1 cellular context compared by ENCODE assay signal in the genomic region with DNA sequence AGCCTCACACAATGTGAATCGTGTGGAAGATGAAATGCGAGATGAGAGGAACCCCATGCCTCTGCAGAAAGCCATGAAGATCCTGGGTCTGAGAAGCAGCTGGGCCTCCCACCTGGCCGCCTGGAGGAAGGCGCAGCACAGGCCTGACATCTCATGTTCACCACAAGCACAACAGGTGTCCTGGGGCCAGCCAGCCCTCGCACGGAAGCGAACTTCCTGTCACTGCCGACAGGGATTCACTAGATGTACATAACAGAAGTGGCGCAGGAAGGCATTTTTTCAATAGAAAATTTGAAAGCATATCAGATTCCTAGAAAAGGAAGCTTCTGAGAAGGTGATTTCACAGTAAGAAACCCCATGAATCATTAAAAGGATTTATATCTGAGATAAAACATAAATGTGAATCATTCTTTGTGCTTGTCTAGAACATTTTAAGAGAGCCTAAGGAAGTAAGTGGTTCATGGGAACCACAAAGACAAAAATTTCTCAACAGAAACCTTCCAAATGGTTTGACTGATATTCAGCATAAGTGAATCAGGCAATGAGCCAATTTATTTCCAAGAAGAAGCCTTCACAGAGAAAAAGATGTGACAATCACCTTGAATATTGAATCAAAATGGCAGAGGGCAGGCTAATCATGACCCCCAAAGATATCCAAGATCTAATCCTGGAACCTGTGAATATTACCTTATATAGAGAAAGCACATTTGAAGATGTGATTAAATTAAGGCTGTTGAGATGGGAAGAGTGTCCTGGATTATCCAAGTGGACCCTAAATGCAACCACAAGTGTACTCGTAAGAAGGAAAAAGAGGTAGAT.
TF ChIP-seq lines count a peak whose summit lies in the region.

No MANE protein-coding gene starts in this region.

TF ChIP-seq in GM23338, 12 proteins besides CTCF, POLR2A, EP300 and RAD21 (continued from another document):
- TF ChIP-seq, protein P1, sequence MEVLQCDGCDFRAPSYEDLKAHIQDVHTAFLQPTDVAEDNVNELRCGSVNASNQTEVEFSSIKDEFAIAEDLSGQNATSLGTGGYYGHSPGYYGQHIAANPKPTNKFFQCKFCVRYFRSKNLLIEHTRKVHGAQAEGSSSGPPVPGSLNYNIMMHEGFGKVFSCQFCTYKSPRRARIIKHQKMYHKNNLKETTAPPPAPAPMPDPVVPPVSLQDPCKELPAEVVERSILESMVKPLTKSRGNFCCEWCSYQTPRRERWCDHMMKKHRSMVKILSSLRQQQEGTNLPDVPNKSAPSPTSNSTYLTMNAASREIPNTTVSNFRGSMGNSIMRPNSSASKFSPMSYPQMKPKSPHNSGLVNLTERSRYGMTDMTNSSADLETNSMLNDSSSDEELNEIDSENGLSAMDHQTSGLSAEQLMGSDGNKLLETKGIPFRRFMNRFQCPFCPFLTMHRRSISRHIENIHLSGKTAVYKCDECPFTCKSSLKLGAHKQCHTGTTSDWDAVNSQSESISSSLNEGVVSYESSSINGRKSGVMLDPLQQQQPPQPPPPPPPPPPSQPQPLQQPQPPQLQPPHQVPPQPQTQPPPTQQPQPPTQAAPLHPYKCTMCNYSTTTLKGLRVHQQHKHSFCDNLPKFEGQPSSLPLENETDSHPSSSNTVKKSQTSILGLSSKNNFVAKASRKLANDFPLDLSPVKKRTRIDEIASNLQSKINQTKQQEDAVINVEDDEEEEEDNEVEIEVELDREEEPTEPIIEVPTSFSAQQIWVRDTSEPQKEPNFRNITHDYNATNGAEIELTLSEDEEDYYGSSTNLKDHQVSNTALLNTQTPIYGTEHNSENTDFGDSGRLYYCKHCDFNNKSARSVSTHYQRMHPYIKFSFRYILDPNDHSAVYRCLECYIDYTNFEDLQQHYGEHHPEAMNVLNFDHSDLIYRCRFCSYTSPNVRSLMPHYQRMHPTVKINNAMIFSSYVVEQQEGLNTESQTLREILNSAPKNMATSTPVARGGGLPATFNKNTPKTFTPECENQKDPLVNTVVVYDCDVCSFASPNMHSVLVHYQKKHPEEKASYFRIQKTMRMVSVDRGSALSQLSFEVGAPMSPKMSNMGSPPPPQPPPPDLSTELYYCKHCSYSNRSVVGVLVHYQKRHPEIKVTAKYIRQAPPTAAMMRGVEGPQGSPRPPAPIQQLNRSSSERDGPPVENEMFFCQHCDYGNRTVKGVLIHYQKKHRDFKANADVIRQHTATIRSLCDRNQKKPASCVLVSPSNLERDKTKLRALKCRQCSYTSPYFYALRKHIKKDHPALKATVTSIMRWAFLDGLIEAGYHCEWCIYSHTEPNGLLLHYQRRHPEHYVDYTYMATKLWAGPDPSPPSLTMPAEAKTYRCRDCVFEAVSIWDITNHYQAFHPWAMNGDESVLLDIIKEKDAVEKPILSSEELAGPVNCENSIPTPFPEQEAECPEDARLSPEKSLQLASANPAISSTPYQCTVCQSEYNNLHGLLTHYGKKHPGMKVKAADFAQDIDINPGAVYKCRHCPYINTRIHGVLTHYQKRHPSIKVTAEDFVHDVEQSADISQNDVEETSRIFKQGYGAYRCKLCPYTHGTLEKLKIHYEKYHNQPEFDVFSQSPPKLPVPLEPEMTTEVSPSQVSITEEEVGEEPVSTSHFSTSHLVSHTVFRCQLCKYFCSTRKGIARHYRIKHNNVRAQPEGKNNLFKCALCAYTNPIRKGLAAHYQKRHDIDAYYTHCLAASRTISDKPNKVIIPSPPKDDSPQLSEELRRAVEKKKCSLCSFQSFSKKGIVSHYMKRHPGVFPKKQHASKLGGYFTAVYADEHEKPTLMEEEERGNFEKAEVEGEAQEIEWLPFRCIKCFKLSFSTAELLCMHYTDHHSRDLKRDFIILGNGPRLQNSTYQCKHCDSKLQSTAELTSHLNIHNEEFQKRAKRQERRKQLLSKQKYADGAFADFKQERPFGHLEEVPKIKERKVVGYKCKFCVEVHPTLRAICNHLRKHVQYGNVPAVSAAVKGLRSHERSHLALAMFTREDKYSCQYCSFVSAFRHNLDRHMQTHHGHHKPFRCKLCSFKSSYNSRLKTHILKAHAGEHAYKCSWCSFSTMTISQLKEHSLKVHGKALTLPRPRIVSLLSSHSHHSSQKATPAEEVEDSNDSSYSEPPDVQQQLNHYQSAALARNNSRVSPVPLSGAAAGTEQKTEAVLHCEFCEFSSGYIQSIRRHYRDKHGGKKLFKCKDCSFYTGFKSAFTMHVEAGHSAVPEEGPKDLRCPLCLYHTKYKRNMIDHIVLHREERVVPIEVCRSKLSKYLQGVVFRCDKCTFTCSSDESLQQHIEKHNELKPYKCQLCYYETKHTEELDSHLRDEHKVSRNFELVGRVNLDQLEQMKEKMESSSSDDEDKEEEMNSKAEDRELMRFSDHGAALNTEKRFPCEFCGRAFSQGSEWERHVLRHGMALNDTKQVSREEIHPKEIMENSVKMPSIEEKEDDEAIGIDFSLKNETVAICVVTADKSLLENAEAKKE (CRISPR knock-in tag; IDR thresholded peaks at IDR 0.05): no peak
- TF ChIP-seq, protein P2, sequence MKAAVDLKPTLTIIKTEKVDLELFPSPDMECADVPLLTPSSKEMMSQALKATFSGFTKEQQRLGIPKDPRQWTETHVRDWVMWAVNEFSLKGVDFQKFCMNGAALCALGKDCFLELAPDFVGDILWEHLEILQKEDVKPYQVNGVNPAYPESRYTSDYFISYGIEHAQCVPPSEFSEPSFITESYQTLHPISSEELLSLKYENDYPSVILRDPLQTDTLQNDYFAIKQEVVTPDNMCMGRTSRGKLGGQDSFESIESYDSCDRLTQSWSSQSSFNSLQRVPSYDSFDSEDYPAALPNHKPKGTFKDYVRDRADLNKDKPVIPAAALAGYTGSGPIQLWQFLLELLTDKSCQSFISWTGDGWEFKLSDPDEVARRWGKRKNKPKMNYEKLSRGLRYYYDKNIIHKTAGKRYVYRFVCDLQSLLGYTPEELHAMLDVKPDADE (IDR thresholded peaks at IDR 0.05): no peak
- TF ChIP-seq POLR2AphosphoS5 (IDR thresholded peaks at IDR 0.05; ENCODE audit: low read depth): no peak
- TF ChIP-seq JUNB (IDR thresholded peaks at IDR 0.05; ENCODE audit: unreplicated experiment): no peak
- no peak for TF ChIP-seq ZNF114 (CRISPR knock-in tag; IDR thresholded peaks at IDR 0.05)
- no peak for TF ChIP-seq EZH2 (IDR thresholded peaks at IDR 0.05; ENCODE audit: low read depth, unreplicated experiment)
- TF ChIP-seq NANOG (IDR thresholded peaks at IDR 0.05; ENCODE audit: borderline replicate concordance): no peak
- no peak for TF ChIP-seq STAT1 (IDR thresholded peaks at IDR 0.05; ENCODE audit: unreplicated experiment)
- TF ChIP-seq CREB1 (CRISPR knock-in tag; IDR thresholded peaks at IDR 0.05; ENCODE audit: low read depth): no peak
